Comparison of ENCODE assay signal across 1 cellular context in genomic region chr18:13581055-13581454, GRCh38.
TF ChIP-seq lines count a peak whose summit lies in the region.

No MANE protein-coding gene starts in this region.

TF ChIP-seq in GM12878, 131 proteins besides CTCF, POLR2A, EP300 and RAD21 (continued from another document):
- TF ChIP-seq REST (IDR thresholded peaks at IDR 0.05; ENCODE audit: low read depth, low read length) (no peak), ZBTB40 (IDR thresholded peaks at IDR 0.05; ENCODE audit: borderline replicate concordance) (no peak), ZNF687 (IDR thresholded peaks at IDR 0.05) (no peak), RELA (IDR thresholded peaks at IDR 0.05; ENCODE audit: borderline replicate concordance, partially characterized antibody) (no peak), ATF2 (IDR thresholded peaks at IDR 0.05; ENCODE audit: low read length) (no peak)
TF ChIP-seq in GM12878: peak in this region for 0.
